18 cellular contexts compared by ENCODE assay signal in the genomic region with DNA sequence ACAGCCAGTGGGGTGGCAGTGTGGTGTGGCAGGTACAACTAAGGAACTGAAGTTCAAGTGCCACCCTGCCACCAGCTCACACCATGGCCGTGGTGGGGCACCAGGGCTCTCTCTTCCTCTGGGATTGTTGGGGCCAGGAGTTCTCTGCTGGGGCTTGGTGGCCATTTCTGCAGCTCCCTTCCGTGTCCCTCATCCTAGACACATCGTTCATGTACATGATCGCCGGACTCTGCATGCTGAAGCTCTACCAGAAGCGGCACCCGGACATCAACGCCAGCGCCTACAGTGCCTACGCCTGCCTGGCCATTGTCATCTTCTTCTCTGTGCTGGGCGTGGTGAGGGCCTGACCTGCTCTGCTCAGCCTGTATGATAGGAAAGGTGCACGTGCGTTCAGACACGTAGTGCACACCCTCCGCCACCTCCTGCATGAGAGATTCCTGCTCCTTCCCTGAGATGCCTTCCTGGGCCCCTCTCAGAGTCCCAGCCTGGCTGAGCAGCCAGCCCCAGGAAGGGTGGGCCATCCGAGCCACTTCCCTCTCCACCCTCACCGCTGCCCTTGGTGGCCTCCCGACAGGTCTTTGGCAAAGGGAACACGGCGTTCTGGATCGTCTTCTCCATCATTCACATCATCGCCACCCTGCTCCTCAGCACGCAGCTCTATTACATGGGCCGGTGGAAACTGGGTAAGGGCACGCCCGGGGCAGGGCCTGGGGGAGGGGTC.
"Had no signal": no experiment of that assay in that cellular context is flagged by ENCODE, and none has a peak within 500 bp of the region (broad histone marks: within the 10 kb centered on the region; RNA-seq: fewer than 3 reads in every experiment).

No MANE protein-coding gene starts in this region.

- H3K4me3 ChIP-seq: body of pancreas, pancreas, suprapubic skin, upper lobe of left lung had no signal

- H3K4me3 Mint-ChIP-seq: central memory CD8-positive, alpha-beta T cell; effector memory CD8-positive, alpha-beta T cell; immature natural killer cell; neural crest cell had no signal

- H3K9me3 Mint-ChIP-seq: activated naive CD4-positive, alpha-beta T cell treated with anti-CD3 and anti-CD28 coated beads, Interleukin-2, amount 50 U/mL, for 72 hours; activated T-helper 2 cell treated with anti-CD3 and anti-CD28 coated beads, Interferon-gamma antibody, Interleukin-2, Interleukin-4, amounts not matched to agents 10 μg/mL and 5 μg/mL and 100 μg/mL, durations not matched to agents 14 hours and 24 hours and 36 hours; central memory CD8-positive, alpha-beta T cell; effector memory CD8-positive, alpha-beta T cell; immature natural killer cell; neural crest cell had no signal

- H3K27me3 ChIP-seq: body of pancreas, pancreas, suprapubic skin, upper lobe of left lung had no signal

- ATAC-seq: activated naive CD4-positive, alpha-beta T cell treated with anti-CD3 and anti-CD28 coated beads, Interleukin-2, amount 50 U/mL, for 72 hours; body of pancreas; effector memory CD8-positive, alpha-beta T cell; pancreas had no signal

- H3K27ac ChIP-seq: body of pancreas, pancreas, suprapubic skin, upper lobe of left lung had no signal

- H3K27ac Mint-ChIP-seq: activated T-helper 2 cell treated with anti-CD3 and anti-CD28 coated beads, Interferon-gamma antibody, Interleukin-2, Interleukin-4, amounts not matched to agents 10 μg/mL and 5 μg/mL and 100 μg/mL, durations not matched to agents 14 hours and 24 hours and 36 hours; immature natural killer cell had no signal

- H3K36me3 Mint-ChIP-seq: activated naive CD4-positive, alpha-beta T cell treated with anti-CD3 and anti-CD28 coated beads, Interleukin-2, amount 50 U/mL, for 72 hours; immature natural killer cell had no signal

- H3K27me3 Mint-ChIP-seq: central memory CD8-positive, alpha-beta T cell; effector memory CD8-positive, alpha-beta T cell had no signal

- DNase-seq: activated CD4-positive, alpha-beta T cell treated with anti-CD3 and anti-CD28 coated beads for 1 hour; activated CD4-positive, alpha-beta T cell treated with anti-CD3 and anti-CD28 coated beads, Interleukin-2, amount 50 U/mL, for 4 hours; amygdala; dermis blood vessel endothelial cell; effector memory CD8-positive, alpha-beta T cell; immature natural killer cell; pancreas; stimulated activated naive CD4-positive, alpha-beta T cell treated with Interleukin-2 at 50 U/mL for 16 hours; T-helper 1 cell; T1000 had no signal

- H3K9me3 ChIP-seq: body of pancreas, pancreas, SK-N-SH, suprapubic skin, upper lobe of left lung had no signal

- H3K9ac ChIP-seq: SK-N-SH had no signal
